In the genomic region with DNA sequence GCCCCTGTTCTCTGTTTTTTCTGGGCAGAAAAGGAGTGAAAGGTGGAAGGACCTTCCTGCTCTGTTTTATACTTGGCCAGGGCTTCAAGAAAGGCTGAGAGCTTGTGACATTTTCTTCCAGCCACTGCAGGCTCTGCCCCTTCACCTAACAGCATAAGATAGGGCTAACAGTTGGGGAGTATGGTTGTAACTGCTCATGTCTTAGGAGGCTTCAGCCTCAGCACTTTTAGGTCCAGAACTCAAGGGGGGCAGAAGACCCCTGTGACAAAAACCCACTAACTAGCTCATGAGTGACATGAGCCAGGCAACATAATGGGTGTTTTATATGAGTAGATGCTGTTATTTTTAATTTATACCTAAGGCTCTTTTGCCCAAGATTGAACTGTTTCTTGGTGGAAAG, we compare ENCODE assay signal across 12 cellular contexts. TPM values are rescaled to one million over a fixed set of nuclear protein-coding genes. Genes with fewer than 3 reads are reported as not detected.
DNase-seq lines count a peak whose midpoint lies in the region; ATAC-seq and TF ChIP-seq lines count a peak whose summit lies in the region.
"Had no signal": no experiment of that assay in that cellular context is flagged by ENCODE, and none has a peak within 500 bp of the region (broad histone marks: within the 10 kb centered on the region; RNA-seq: fewer than 3 reads in every experiment).

No MANE protein-coding gene starts in this region.

- TF ChIP-seq EP300 in SK-N-SH (IDR thresholded peaks at IDR 0.05; ENCODE audit: borderline replicate concordance in 1 of 2, low read depth in 1 of 2, low read length in 1 of 2), result no peak

- no peaks in the 10 kb centered on the region for H3K9me2 ChIP-seq in SK-N-SH

- H3K79me2 ChIP-seq in SK-N-SH (ENCODE audit: insufficient read depth), result peaks cover 70% of the 10 kb centered on the region

- no peak for ATAC-seq in SK-N-SH treated with all-trans-retinoic acid at 6 μM for 48 hours
- ATAC-seq in central memory CD8-positive, alpha-beta T cell (replicated peaks; ENCODE audit: extremely low read depth, poor library complexity, severe bottlenecking), result no peak

- H3K4me1 ChIP-seq in SK-N-SH (ENCODE audit: control insufficient read depth in 1 of 2, insufficient read depth in 2 of 2, low read depth in 1 of 2, low read length in 1 of 2) (peaks cover 19 to 24% of the 10 kb centered on the region in 2 experiments), skeletal muscle tissue (ENCODE audit: control insufficient read depth in 3 of 3, insufficient read depth in 3 of 3, low read length in 3 of 3) (peaks cover 39 to 53% (median 44%) of the 10 kb centered on the region in 3 donors)

- H3K4me1 Mint-ChIP-seq in central memory CD8-positive, alpha-beta T cell, result peaks cover 33% of the 10 kb centered on the region

- H3K36me3 ChIP-seq in SK-N-SH (replicated peaks in 1 of 2; ENCODE audit: control insufficient read depth in 1 of 2, insufficient read depth in 2 of 2, low read length in 1 of 2) (peaks cover 45 to 65% of the 10 kb centered on the region in 2 experiments), skeletal muscle tissue (ENCODE audit: control insufficient read depth in 3 of 3, insufficient read depth in 3 of 3, low read length in 3 of 3) (peaks cover 56 to 67% (median 60%) of the 10 kb centered on the region in 3 donors)

- CTCF ChIA-PET in SK-N-SH (lab: Yijun Ruan, JAX), result interaction anchor here (1.4 to 1.9 kb wide), 3 partner anchors 9 to 39 kb away, joined by 4 to 8 read pairs (median 4); partner anchors contain the start of genes TBX6 and TLCD3B

- H3K27ac ChIP-seq in SK-N-SH (ENCODE audit: low read depth in 2 of 2, low read length in 1 of 2) (peak overlapping the region in 1 of 2 experiments; percentile 8; a peak in 1 of 4 replicates), skeletal muscle tissue (ENCODE audit: low read depth, low read length) (peak overlapping the region; percentile 64)
- H3K27ac ChIP-seq: suprapubic skin had no signal

- H3K27me3 ChIP-seq in SK-N-SH (ENCODE audit: insufficient read depth) (no peaks in the 10 kb centered on the region), skeletal muscle tissue (ENCODE audit: control insufficient read depth in 3 of 3, insufficient read depth in 3 of 3, low read length in 3 of 3) (no peaks in the 10 kb centered on the region)
- H3K27me3 ChIP-seq: suprapubic skin had no signal

- H2AFZ ChIP-seq in SK-N-SH (ENCODE audit: low read depth), result no peak overlapping the region

- H3K4me3 ChIP-seq in SK-N-SH (ENCODE audit: low read depth in 2 of 2, low read length in 1 of 2) (no peak overlapping the region), skeletal muscle tissue (ENCODE audit: low read length in 3 of 3) (peak overlapping the region in 2 of 3 donors; percentile 30 to 65)
- H3K4me3 ChIP-seq: suprapubic skin had no signal

- peaks cover 59% of the 10 kb centered on the region for H4K20me1 ChIP-seq in SK-N-SH (ENCODE audit: insufficient read depth)

- H3K9me3 ChIP-seq in SK-N-SH (no peaks in the 10 kb centered on the region), skeletal muscle tissue (ENCODE audit: control insufficient read depth in 3 of 3, low read length in 3 of 3) (no peaks in the 10 kb centered on the region)
- H3K9me3 ChIP-seq: suprapubic skin had no signal

- H3K4me2 ChIP-seq in SK-N-SH, result peak overlapping the region; percentile 100

- peaks cover 64% of the 10 kb centered on the region for H3K36me3 Mint-ChIP-seq in central memory CD8-positive, alpha-beta T cell (ENCODE audit: insufficient read depth)

- no peak overlapping the region for H3K27ac Mint-ChIP-seq in central memory CD8-positive, alpha-beta T cell (ENCODE audit: low read depth)

- peak overlapping the region; percentile 29 for H3K4me3 Mint-ChIP-seq in central memory CD8-positive, alpha-beta T cell

- H3K9ac ChIP-seq in SK-N-SH, result no peak overlapping the region
- H3K9ac ChIP-seq in skeletal muscle tissue (ENCODE audit: low read depth in 1 of 3, low read length in 3 of 3), result peak overlapping the region in 2 of 3 donors; percentile 32 to 75

- peaks cover 76% of the 10 kb centered on the region for H3F3A ChIP-seq in SK-N-SH (replicated peaks; ENCODE audit: insufficient read depth)

- no peaks in the 10 kb centered on the region for H3K27me3 Mint-ChIP-seq in central memory CD8-positive, alpha-beta T cell

- TF ChIP-seq RAD21 in SK-N-SH (IDR thresholded peaks at IDR 0.05; ENCODE audit: low read length), result no peak

- TF ChIP-seq CTCF in SK-N-SH (IDR thresholded peaks at IDR 0.05), result no peak

- no peaks in the 10 kb centered on the region for H3K9me3 Mint-ChIP-seq in central memory CD8-positive, alpha-beta T cell

- POLR2A ChIA-PET in SK-N-SH (lab: Yijun Ruan, JAX), result interaction anchor here (0.6 kb wide), 1 partner anchor 21 kb away, joined by 3 read pairs; the partner anchor contains the start of gene TBX6

- no peak for DNase-seq in SK-N-SH
- DNase-seq in central memory CD8-positive, alpha-beta T cell (ENCODE audit: low spot score in 2 of 2), result no peak
- DNase-seq in AG08396 (ENCODE audit: low spot score), result no peak
- no peak for DNase-seq in iPS-NIHi11 (ENCODE audit: low spot score)
- DNase-seq: activated effector memory CD4-positive, alpha-beta T cell treated with anti-CD3 and anti-CD28 coated beads, Interleukin-2, amount 50 U/mL, for 16 hours; DMS79; NCI-H1694 treated with DMSO at 0.1 percent for 48 hours; stimulated activated CD4-positive, alpha-beta T cell treated with anti-CD3 and anti-CD28 coated beads, Interleukin-1b, Interleukin-23, amount 100 ng/mL, for 48 hours had no signal

TF ChIP-seq in SK-N-SH, 30 proteins besides CTCF, POLR2A, EP300 and RAD21 (continues in another document):
- TF ChIP-seq SIN3A (IDR thresholded peaks at IDR 0.05; ENCODE audit: borderline replicate concordance, low read depth, low read length), result no peak
- TF ChIP-seq EZH2phosphoT487 (IDR thresholded peaks at IDR 0.05; ENCODE audit: borderline replicate concordance, low read depth), result no peak
- TF ChIP-seq SMC3 (IDR thresholded peaks at IDR 0.05; ENCODE audit: low read depth, low read length), result no peak
- no peak for TF ChIP-seq TCF12 (IDR thresholded peaks at IDR 0.05)
- no peak for TF ChIP-seq GATA2 (CRISPR knock-in tag; IDR thresholded peaks at IDR 0.05)
- TF ChIP-seq RCOR1 (IDR thresholded peaks at IDR 0.05; ENCODE audit: low read length), result no peak
- TF ChIP-seq, protein P1, sequence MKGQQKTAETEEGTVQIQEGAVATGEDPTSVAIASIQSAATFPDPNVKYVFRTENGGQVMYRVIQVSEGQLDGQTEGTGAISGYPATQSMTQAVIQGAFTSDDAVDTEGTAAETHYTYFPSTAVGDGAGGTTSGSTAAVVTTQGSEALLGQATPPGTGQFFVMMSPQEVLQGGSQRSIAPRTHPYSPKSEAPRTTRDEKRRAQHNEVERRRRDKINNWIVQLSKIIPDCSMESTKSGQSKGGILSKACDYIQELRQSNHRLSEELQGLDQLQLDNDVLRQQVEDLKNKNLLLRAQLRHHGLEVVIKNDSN (IDR thresholded peaks at IDR 0.05; ENCODE audit: borderline replicate concordance, low read depth), result no peak
- TF ChIP-seq FOXJ3 (CRISPR knock-in tag; IDR thresholded peaks at IDR 0.05), result no peak
- TF ChIP-seq JUND (IDR thresholded peaks at IDR 0.05), result no peak
- TF ChIP-seq, protein P2, sequence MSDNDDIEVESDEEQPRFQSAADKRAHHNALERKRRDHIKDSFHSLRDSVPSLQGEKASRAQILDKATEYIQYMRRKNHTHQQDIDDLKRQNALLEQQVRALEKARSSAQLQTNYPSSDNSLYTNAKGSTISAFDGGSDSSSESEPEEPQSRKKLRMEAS (IDR thresholded peaks at IDR 0.05; ENCODE audit: low read depth), result no peak

TF ChIP-seq in SK-N-SH treated with all-trans-retinoic acid at 6 μM for 48 hours, 23 proteins besides CTCF, POLR2A, EP300 and RAD21:
- TF ChIP-seq ZFP3 (CRISPR knock-in tag; IDR thresholded peaks at IDR 0.05), result no peak
- TF ChIP-seq BACH2 (CRISPR knock-in tag; IDR thresholded peaks at IDR 0.05; ENCODE audit: borderline replicate concordance), result no peak
- TF ChIP-seq ARNTL (CRISPR knock-in tag; IDR thresholded peaks at IDR 0.05; ENCODE audit: borderline replicate concordance, low read depth), result no peak
- TF ChIP-seq, protein P3, sequence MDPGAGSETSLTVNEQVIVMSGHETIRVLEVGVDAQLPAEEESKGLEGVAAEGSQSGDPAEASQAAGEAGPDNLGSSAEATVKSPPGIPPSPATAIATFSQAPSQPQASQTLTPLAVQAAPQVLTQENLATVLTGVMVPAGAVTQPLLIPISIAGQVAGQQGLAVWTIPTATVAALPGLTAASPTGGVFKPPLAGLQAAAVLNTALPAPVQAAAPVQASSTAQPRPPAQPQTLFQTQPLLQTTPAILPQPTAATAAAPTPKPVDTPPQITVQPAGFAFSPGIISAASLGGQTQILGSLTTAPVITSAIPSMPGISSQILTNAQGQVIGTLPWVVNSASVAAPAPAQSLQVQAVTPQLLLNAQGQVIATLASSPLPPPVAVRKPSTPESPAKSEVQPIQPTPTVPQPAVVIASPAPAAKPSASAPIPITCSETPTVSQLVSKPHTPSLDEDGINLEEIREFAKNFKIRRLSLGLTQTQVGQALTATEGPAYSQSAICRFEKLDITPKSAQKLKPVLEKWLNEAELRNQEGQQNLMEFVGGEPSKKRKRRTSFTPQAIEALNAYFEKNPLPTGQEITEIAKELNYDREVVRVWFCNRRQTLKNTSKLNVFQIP (CRISPR knock-in tag; IDR thresholded peaks at IDR 0.05; ENCODE audit: borderline replicate concordance, low read depth), result no peak

RNA-seq across cellular contexts. Expression of gene ALDOA, which starts 4.9 kb away (rescaled TPM):
- polyA plus RNA-seq in SK-N-SH (2012; rRNA removed), result 437 and 641 TPM in 2 replicates
- 251 and 406 TPM in 2 replicates for polyA plus RNA-seq in SK-N-SH (2012; cell fraction: cytosol; rRNA removed)
- 575 and 643 TPM in 2 replicates for polyA plus RNA-seq in SK-N-SH (2012; cell fraction: nucleus; rRNA removed)
- total RNA-seq in skeletal muscle tissue, result 1,497 TPM

RNA-seq across cellular contexts. Expression of gene PPP4C, which starts 5.3 kb away (rescaled TPM):
- 325 and 339 TPM in 2 replicates for polyA plus RNA-seq in SK-N-SH (2012; rRNA removed)
- polyA plus RNA-seq in SK-N-SH (2012; cell fraction: cytosol; rRNA removed), result 180 and 242 TPM in 2 replicates
- 296 and 355 TPM in 2 replicates for polyA plus RNA-seq in SK-N-SH (2012; cell fraction: nucleus; rRNA removed)
- 72.0 TPM for total RNA-seq in skeletal muscle tissue

RNA-seq across cellular contexts. Expression of gene TBX6, which starts 21.2 kb away (rescaled TPM):
- 0.16 and 0.18 TPM in 2 replicates for polyA plus RNA-seq in SK-N-SH (2012; rRNA removed)
- 0.05 and 0.08 TPM in 2 replicates for polyA plus RNA-seq in SK-N-SH (2012; cell fraction: cytosol; rRNA removed)
- polyA plus RNA-seq in SK-N-SH (2012; cell fraction: nucleus; rRNA removed), result 0.46 and 0.88 TPM in 2 replicates
- total RNA-seq in skeletal muscle tissue, result not detected
- total RNA-seq: A172 had no signal

RNA-seq across cellular contexts. Expression of gene YPEL3, which starts 25.5 kb away (rescaled TPM):
- polyA plus RNA-seq in SK-N-SH (2012; rRNA removed), result 24.5 and 36.6 TPM in 2 replicates
- polyA plus RNA-seq in SK-N-SH (2012; cell fraction: cytosol; rRNA removed), result 18.7 and 27.1 TPM in 2 replicates
- polyA plus RNA-seq in SK-N-SH (2012; cell fraction: nucleus; rRNA removed), result 65.2 and 90.5 TPM in 2 replicates
- total RNA-seq in skeletal muscle tissue, result 14.1 TPM

RNA-seq across cellular contexts. Expression of gene TLCD3B, which starts 39.4 kb away (rescaled TPM):
- 2.3 and 3.8 TPM in 2 replicates for polyA plus RNA-seq in SK-N-SH (2012; rRNA removed)
- 2.2 and 4.1 TPM in 2 replicates for polyA plus RNA-seq in SK-N-SH (2012; cell fraction: cytosol; rRNA removed)
- polyA plus RNA-seq in SK-N-SH (2012; cell fraction: nucleus; rRNA removed), result 6.9 and 8.9 TPM in 2 replicates
- 0.52 TPM for total RNA-seq in skeletal muscle tissue

Comparison
In these comparisons a context has a peak if more than half of its experiments do, and no peak if none do; other contexts are left out.
1. H3K4me3 ChIP-seq: peak in skeletal muscle tissue (2 of 3); none in SK-N-SH (0 of 2).